In the genomic region with DNA sequence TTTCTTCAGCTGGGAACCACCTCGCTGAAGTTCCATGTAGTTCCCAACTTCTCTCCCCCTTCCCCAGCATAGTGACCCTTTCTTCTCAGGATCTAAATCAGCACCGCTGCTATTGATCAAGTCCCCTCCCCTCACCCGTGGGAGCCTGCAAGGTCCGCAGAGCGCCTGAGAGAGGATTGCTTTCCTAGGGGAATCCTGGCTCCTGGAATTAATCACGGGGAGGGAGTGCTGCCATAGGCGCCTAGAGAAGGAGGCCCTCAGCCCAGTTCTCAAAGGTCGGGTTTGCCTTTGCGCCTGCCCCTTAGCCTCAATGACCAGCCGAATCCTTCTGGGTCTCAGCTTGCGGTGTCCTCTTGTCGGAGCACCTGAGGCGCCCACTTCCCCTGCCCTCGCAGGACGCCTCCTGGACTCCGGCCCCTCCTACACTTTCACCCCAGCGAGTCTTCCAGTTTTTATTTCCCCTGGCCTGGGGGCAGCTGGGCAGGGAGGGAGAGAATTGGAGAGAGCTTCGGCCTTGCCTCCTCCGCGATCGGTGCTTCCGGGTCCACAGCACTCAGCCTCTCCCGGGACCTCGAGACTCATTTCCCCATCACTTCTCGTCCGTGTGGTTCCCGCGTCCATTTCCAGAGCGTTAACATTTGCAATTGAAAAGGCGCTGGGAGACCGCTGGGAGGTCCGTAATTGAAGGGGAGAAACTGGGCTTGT, we compare ENCODE assay signal across 19 cellular contexts. TPM values are rescaled to one million over a fixed set of nuclear protein-coding genes. Genes with fewer than 3 reads are reported as not detected.
DNase-seq lines count a peak whose midpoint lies in the region; ATAC-seq and TF ChIP-seq lines count a peak whose summit lies in the region.
"Had no signal": no experiment of that assay in that cellular context is flagged by ENCODE, and none has a peak within 500 bp of the region (broad histone marks: within the 10 kb centered on the region; RNA-seq: fewer than 3 reads in every experiment).

No MANE protein-coding gene starts in this region.

- no peak overlapping the region for H3K4me3 Mint-ChIP-seq in neural progenitor cell
- H3K4me3 Mint-ChIP-seq: activated CD8-positive, alpha-beta T cell treated with anti-CD3 and anti-CD28 coated beads for 36 hours had no signal

- DNase-seq in NCI-H748 (lab: John Stamatoyannopoulos, UW; ENCODE audit: unreplicated experiment) (peak; percentile 49), NCI-H748 treated with DMSO at 0.1 percent for 48 hours (lab: John Stamatoyannopoulos, UW) (no peak), GM13977 (ENCODE audit: low spot score) (peak; percentile 45), dorsolateral prefrontal cortex (no peak), neural progenitor cell (ENCODE audit: low spot score) (peak; percentile 55), upper lobe of right lung (no peak)
- DNase-seq: activated CD8-positive, alpha-beta T cell treated with anti-CD3 and anti-CD28 coated beads for 36 hours; activated effector memory CD4-positive, alpha-beta T cell treated with Interleukin-2 at 50 U/mL for 16 hours; C1 segment of cervical spinal cord; islet precursor cell; KBM-7; NCI-H1092; NCI-H774 had no signal

- peaks cover 27% of the 10 kb centered on the region for H3K4me1 Mint-ChIP-seq in neural progenitor cell

- peaks cover 53% of the 10 kb centered on the region for H3F3A ChIP-seq in neural progenitor cell (ENCODE audit: low read depth)

- peaks cover 84% of the 10 kb centered on the region for H3K27me3 Mint-ChIP-seq in neural progenitor cell (ENCODE audit: insufficient read depth, low read depth)

- peak overlapping the region in 53 of 59 donors; percentile 3 to 98 (median 91) for H3K27ac ChIP-seq in dorsolateral prefrontal cortex
- H3K27ac ChIP-seq in neural progenitor cell: no peak overlapping the region
- no peak overlapping the region for H3K27ac ChIP-seq in upper lobe of right lung
- H3K27ac ChIP-seq: 22Rv1, esophagus muscularis mucosa, tibial nerve had no signal

- no peaks in the 10 kb centered on the region for H3K36me3 ChIP-seq in neural progenitor cell
- H3K36me3 ChIP-seq in upper lobe of right lung: no peaks in the 10 kb centered on the region
- H3K36me3 ChIP-seq: esophagus muscularis mucosa, tibial nerve had no signal

- H3K27ac Mint-ChIP-seq in neural progenitor cell: no peak overlapping the region
- H3K27ac Mint-ChIP-seq: activated CD8-positive, alpha-beta T cell treated with anti-CD3 and anti-CD28 coated beads for 36 hours had no signal

- H3K9ac ChIP-seq in neural progenitor cell: no peak overlapping the region

- H3K36me3 Mint-ChIP-seq in neural progenitor cell: no peaks in the 10 kb centered on the region

- H3K4me2 ChIP-seq in neural progenitor cell: peak overlapping the region; percentile 48

- ATAC-seq in HG02852 (IDR thresholded peaks at IDR 0.05; ENCODE audit: unreplicated experiment) (no peak), upper lobe of right lung (no peak), GM18873 (IDR thresholded peaks at IDR 0.05; ENCODE audit: low FRiP score, unreplicated experiment) (no peak)
- ATAC-seq: activated CD8-positive, alpha-beta T cell treated with anti-CD3 and anti-CD28 coated beads for 36 hours had no signal

- peaks cover 100% of the 10 kb centered on the region for H4K20me1 ChIP-seq in neural progenitor cell (ENCODE audit: low read depth)

- no peaks in the 10 kb centered on the region for H3K79me2 ChIP-seq in neural progenitor cell (ENCODE audit: low read depth)

- intact Hi-C loops in dorsolateral prefrontal cortex (cut with DNase I) (loop anchor here in 1 of 2 donors (10.0 kb wide), 1 partner anchor 122 kb away; a partner anchor contains a TSS), upper lobe of right lung (cut with DNase I) (no loop called here)

- H3K4me1 ChIP-seq in neural progenitor cell: peaks cover 67% of the 10 kb centered on the region
- peaks cover 34% of the 10 kb centered on the region for H3K4me1 ChIP-seq in upper lobe of right lung

- TF ChIP-seq CTCF in GM13977 (IDR thresholded peaks at IDR 0.05; ENCODE audit: extremely low read depth, insufficient read depth, missing control alignments) (no peak), dorsolateral prefrontal cortex (IDR thresholded peaks at IDR 0.05 in 54 of 56, conservative IDR thresholded peaks at IDR 0.05 in 2 of 56; ENCODE audit: low read depth in 1 of 56, partially characterized antibody in 56 of 56) (no peak), neural progenitor cell (IDR thresholded peaks at IDR 0.05) (no peak), upper lobe of right lung (IDR thresholded peaks at IDR 0.05) (no peak)

- peaks cover 5% of the 10 kb centered on the region for H3K9me3 Mint-ChIP-seq in neural progenitor cell
- H3K9me3 Mint-ChIP-seq: activated CD8-positive, alpha-beta T cell treated with anti-CD3 and anti-CD28 coated beads for 36 hours had no signal

- H3K4me3 ChIP-seq in dorsolateral prefrontal cortex (peak overlapping the region in 3 of 59 donors; percentile 2 to 71 (median 16)), neural progenitor cell (no peak overlapping the region), upper lobe of right lung (no peak overlapping the region)
- H3K4me3 ChIP-seq: esophagus muscularis mucosa, tibial nerve had no signal

- H3K9me3 ChIP-seq in neural progenitor cell (ENCODE audit: low read depth) (no peaks in the 10 kb centered on the region), upper lobe of right lung (no peaks in the 10 kb centered on the region)
- H3K9me3 ChIP-seq: esophagus muscularis mucosa, tibial nerve had no signal

- in situ Hi-C loops in GM13977 (cut with MboI; ENCODE audit: low pct_unique_long_range_greater_than_20kb, low sequenced_read_pairs, unreplicated experiment): loop anchor here (25.0 kb wide), 2 partner anchors 405 to 1155 kb away; a partner anchor contains a TSS

- no peak overlapping the region for H2AFZ ChIP-seq in neural progenitor cell (replicated peaks)

- peaks cover 0 to 100% (median 89%) of the 10 kb centered on the region in 45 donors for H3K27me3 ChIP-seq in dorsolateral prefrontal cortex
- peaks cover 100% of the 10 kb centered on the region for H3K27me3 ChIP-seq in neural progenitor cell
- H3K27me3 ChIP-seq in upper lobe of right lung: peaks cover 100% of the 10 kb centered on the region

RNA-seq across cellular contexts. Expression of a gene that starts 3.1 kb away (rescaled TPM):
- total RNA-seq in dorsolateral prefrontal cortex (10 to 100 TPM in 101 of 120 experiments, 1 to 10 TPM in 19; 5.9 to 47.3 (median 14.2) TPM), neural progenitor cell (ENCODE audit: low replicate concordance) (not detected in 2 replicates), upper lobe of right lung (not detected)
- total RNA-seq: activated CD8-positive, alpha-beta T cell treated with anti-CD3 and anti-CD28 coated beads for 36 hours; esophagus muscularis mucosa; SK-MEL-5; tibial nerve had no signal

Comparison
In these comparisons a context has a peak if more than half of its experiments do, and no peak if none do; other contexts are left out.
1. DNase-seq: peak in NCI-H748 (single experiment), GM13977 (single experiment) and neural progenitor cell (single experiment); none in NCI-H748 treated with DMSO at 0.1 percent for 48 hours (single experiment), dorsolateral prefrontal cortex (0 of 10) and upper lobe of right lung (single experiment).
2. H3K27ac ChIP-seq: peak in dorsolateral prefrontal cortex (53 of 59); none in neural progenitor cell (single experiment) and upper lobe of right lung (single experiment).